ENCODE assay signal across 15 cellular contexts in the genomic region with DNA sequence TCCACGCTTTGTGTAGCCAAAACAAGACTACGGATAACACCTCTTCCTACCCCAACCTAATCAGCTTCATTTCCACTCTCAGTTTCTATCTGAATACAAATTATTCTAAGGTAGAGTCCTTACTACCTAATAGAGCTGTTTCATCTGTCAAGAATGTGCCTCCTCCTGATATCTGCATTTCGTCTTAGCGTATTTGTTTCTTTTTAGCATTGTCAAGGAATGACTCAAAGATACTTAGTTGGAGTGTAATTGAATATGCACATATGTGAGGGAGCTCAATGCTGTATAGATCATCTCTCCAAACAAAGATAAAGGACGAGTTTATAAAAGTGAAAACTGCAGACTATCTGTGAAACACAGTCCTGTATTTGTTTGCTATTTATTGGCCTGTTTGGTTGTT.
DNase-seq lines count a peak whose midpoint lies in the region; ATAC-seq, FAIRE-seq and TF ChIP-seq lines count a peak whose summit lies in the region.
"Had no signal": no experiment of that assay in that cellular context is flagged by ENCODE, and none has a peak within 500 bp of the region (broad histone marks: within the 10 kb centered on the region; RNA-seq: fewer than 3 reads in every experiment).

No MANE protein-coding gene starts in this region.

- ATAC-seq in GM21717 (IDR thresholded peaks at IDR 0.05; ENCODE audit: unreplicated experiment): no peak
- ATAC-seq: CD8-positive, alpha-beta T cell; HepG2; naive thymus-derived CD8-positive, alpha-beta T cell had no signal

- DNase-seq in AG04450 (ENCODE audit: low read depth, low spot score) (peak; percentile 67), bronchial epithelial cell (ENCODE audit: low read depth) (peak; percentile 80), iris pigment epithelial cell (ENCODE audit: low read depth) (peak; percentile 85), NCI-H526 (lab: John Stamatoyannopoulos, UW) (no peak)
- DNase-seq in activated CD4-positive, alpha-beta T cell treated with anti-CD3 and anti-CD28 coated beads, Interleukin-2, amount 10 ng/mL, durations not matched to agents 24 days and 14 days: no peak
- no peak for DNase-seq in stimulated activated CD4-positive, alpha-beta T cell treated with anti-CD3 and anti-CD28 coated beads, Interleukin-2, amount 100 ng/mL, for 24 hours
- DNase-seq: activated CD4-positive, alpha-beta T cell treated with anti-CD3 and anti-CD28 coated beads, Interleukin-2, amount 10 ng/mL, durations not matched to agents 7 days and 5 days; CD8-positive, alpha-beta T cell; naive thymus-derived CD8-positive, alpha-beta T cell; SIG-M5; T1000 had no signal

- FAIRE-seq in bronchial epithelial cell (lab: Jason Lieb, UNC): no peak
- FAIRE-seq: HepG2 had no signal

- no peak overlapping the region for H3K9ac ChIP-seq in HUES64 (ENCODE audit: low read depth, low read length)

- H3K36me3 ChIP-seq in HUES64 (ENCODE audit: insufficient read depth, low read length) (no peaks in the 10 kb centered on the region), bronchial epithelial cell (ENCODE audit: control insufficient read depth, insufficient read depth, low read length) (no peaks in the 10 kb centered on the region)
- H3K36me3 ChIP-seq: esophagus muscularis mucosa had no signal

- H3K27ac ChIP-seq in AG04450 (ENCODE audit: low read depth, low read length) (no peak overlapping the region), HUES64 (ENCODE audit: low read depth, low read length) (peak overlapping the region; percentile 49)
- H3K27ac ChIP-seq: esophagus muscularis mucosa had no signal

- POLR2A ChIA-PET in AG04450 (lab: Yijun Ruan, JAX): interaction anchor here (0.5 to 1.6 kb wide), 4 partner anchors 25 to 174 kb away, joined by 3 to 4 read pairs (median 3); no protein-coding TSS in a partner anchor

- H3K27me3 ChIP-seq in AG04450 (ENCODE audit: control insufficient read depth, insufficient read depth, low read length) (no peaks in the 10 kb centered on the region), HUES64 (ENCODE audit: insufficient read depth, low read length) (no peaks in the 10 kb centered on the region), bronchial epithelial cell (ENCODE audit: control insufficient read depth, insufficient read depth, low read length) (no peaks in the 10 kb centered on the region)
- H3K27me3 ChIP-seq: esophagus muscularis mucosa had no signal

- peaks cover 44% of the 10 kb centered on the region for H3K4me1 ChIP-seq in HUES64 (ENCODE audit: insufficient read depth, low read length)
- H3K4me1 ChIP-seq: esophagus muscularis mucosa had no signal

- H3K9me3 Mint-ChIP-seq in activated CD4-positive, alpha-beta T cell treated with anti-CD3 and anti-CD28 coated beads, Interleukin-2, amount 10 ng/mL, durations not matched to agents 24 days and 14 days: no peaks in the 10 kb centered on the region
- H3K9me3 Mint-ChIP-seq: activated CD4-positive, alpha-beta T cell treated with anti-CD3 and anti-CD28 coated beads, Interleukin-2, amount 10 ng/mL, durations not matched to agents 7 days and 5 days had no signal

- intact Hi-C loops in activated CD4-positive, alpha-beta T cell treated with anti-CD3 and anti-CD28 coated beads, Interleukin-2, amount 10 ng/mL, durations not matched to agents 24 days and 14 days (cut with micrococcal nuclease): no loop called here

- H3K27ac Mint-ChIP-seq in activated CD4-positive, alpha-beta T cell treated with anti-CD3 and anti-CD28 coated beads, Interleukin-2, amount 10 ng/mL, durations not matched to agents 24 days and 14 days: no peak overlapping the region
- H3K27ac Mint-ChIP-seq: activated CD4-positive, alpha-beta T cell treated with anti-CD3 and anti-CD28 coated beads, Interleukin-2, amount 10 ng/mL, durations not matched to agents 7 days and 5 days; CD8-positive, alpha-beta T cell; naive thymus-derived CD8-positive, alpha-beta T cell had no signal

- CTCF ChIA-PET in AG04450 (lab: Charles Lee): interaction anchor here (1.1 kb wide), 1 partner anchor 217 kb away, joined by 3 read pairs; no protein-coding TSS in a partner anchor

- H3K9me3 ChIP-seq in AG04450 (ENCODE audit: control insufficient read depth, insufficient read depth, low read length) (no peaks in the 10 kb centered on the region), HUES64 (ENCODE audit: insufficient read depth, low read depth, low read length) (no peaks in the 10 kb centered on the region)
- H3K9me3 ChIP-seq: esophagus muscularis mucosa had no signal

- H3K4me3 Mint-ChIP-seq in activated CD4-positive, alpha-beta T cell treated with anti-CD3 and anti-CD28 coated beads, Interleukin-2, amount 10 ng/mL, durations not matched to agents 24 days and 14 days: no peak overlapping the region
- H3K4me3 Mint-ChIP-seq: activated CD4-positive, alpha-beta T cell treated with anti-CD3 and anti-CD28 coated beads, Interleukin-2, amount 10 ng/mL, durations not matched to agents 7 days and 5 days; CD8-positive, alpha-beta T cell; naive thymus-derived CD8-positive, alpha-beta T cell had no signal

- H3K4me1 Mint-ChIP-seq in activated CD4-positive, alpha-beta T cell treated with anti-CD3 and anti-CD28 coated beads, Interleukin-2, amount 10 ng/mL, durations not matched to agents 24 days and 14 days: no peaks in the 10 kb centered on the region
- H3K4me1 Mint-ChIP-seq: activated CD4-positive, alpha-beta T cell treated with anti-CD3 and anti-CD28 coated beads, Interleukin-2, amount 10 ng/mL, durations not matched to agents 7 days and 5 days had no signal

- no peaks in the 10 kb centered on the region for H3K27me3 Mint-ChIP-seq in activated CD4-positive, alpha-beta T cell treated with anti-CD3 and anti-CD28 coated beads, Interleukin-2, amount 10 ng/mL, durations not matched to agents 24 days and 14 days
- H3K27me3 Mint-ChIP-seq: activated CD4-positive, alpha-beta T cell treated with anti-CD3 and anti-CD28 coated beads, Interleukin-2, amount 10 ng/mL, durations not matched to agents 7 days and 5 days had no signal

- H3K36me3 Mint-ChIP-seq in activated CD4-positive, alpha-beta T cell treated with anti-CD3 and anti-CD28 coated beads, Interleukin-2, amount 10 ng/mL, durations not matched to agents 24 days and 14 days (ENCODE audit: low read depth): no peaks in the 10 kb centered on the region
- H3K36me3 Mint-ChIP-seq: CD8-positive, alpha-beta T cell; naive thymus-derived CD8-positive, alpha-beta T cell had no signal

- WGBS in HUES64: 49% methylated on average over 5 of the region's 5 CpGs

- TF ChIP-seq CTCF in AG04450 (IDR thresholded peaks at IDR 0.05; ENCODE audit: low read depth, low read length) (no peak), bronchial epithelial cell (IDR thresholded peaks at IDR 0.05; ENCODE audit: insufficient read depth, low read length, severe bottlenecking) (no peak)

- H3K4me3 ChIP-seq in AG04450 (ENCODE audit: low read depth, low read length): no peak overlapping the region; the same call in 1 of the 2 replicates
- no peak overlapping the region for H3K4me3 ChIP-seq in HUES64 (ENCODE audit: low read length)
- H3K4me3 ChIP-seq in bronchial epithelial cell (ENCODE audit: low read depth, low read length): no peak overlapping the region
- H3K4me3 ChIP-seq: esophagus muscularis mucosa had no signal

Comparison
In these comparisons a context has a peak if more than half of its experiments do, and no peak if none do; other contexts are left out.
1. DNase-seq: peak in AG04450 (single experiment), bronchial epithelial cell (single experiment) and iris pigment epithelial cell (single experiment); none in activated CD4-positive, alpha-beta T cell treated with anti-CD3 and anti-CD28 coated beads, Interleukin-2, amount 10 ng/mL, durations not matched to agents 24 days and 14 days (single experiment), NCI-H526 (0 of 2) and stimulated activated CD4-positive, alpha-beta T cell treated with anti-CD3 and anti-CD28 coated beads, Interleukin-2, amount 100 ng/mL, for 24 hours (0 of 2).